ENCODE assay signal across 8 cellular contexts in genomic region chr3:49093853-49094767, GRCh38.
A peak's percentile ranks its signal among the peaks of the same experiment; 100 is the strongest.
DNase-seq lines count a peak whose midpoint lies in the region; ATAC-seq lines count a peak whose summit lies in the region.

QRICH1 (minus strand) TSS chr3:49094071; CDS start chr3:49077017, 17,054 bp downstream.

- peak; percentile 77 for ATAC-seq in GM19025 (IDR thresholded peaks at IDR 0.05; ENCODE audit: low read depth, unreplicated experiment)
- ATAC-seq in HG03342 (IDR thresholded peaks at IDR 0.05; ENCODE audit: unreplicated experiment): peak; percentile 73

- peak; percentile 93 for DNase-seq in AG20443 (ENCODE audit: low spot score)
- DNase-seq in NCI-H345 treated with DMSO at 0.1 percent for 48 hours (lab: John Stamatoyannopoulos, UW; ENCODE audit: unreplicated experiment): peak; percentile 91
- peak; percentile 87 to 93 (median 90) for DNase-seq in activated CD4-positive, CD25-positive, alpha-beta regulatory T cell (lab: John Stamatoyannopoulos, UW)
- DNase-seq in central memory CD4-positive, alpha-beta T cell: peak; percentile 96
- DNase-seq in iris pigment epithelial cell (ENCODE audit: low read depth): peak; percentile 96
- peak; percentile 90 for DNase-seq in stimulated activated CD4-positive, alpha-beta T cell treated with anti-CD3 and anti-CD28 coated beads, Interleukin-12 subunit alpha, Interleukin-12 subunit beta, amount 100 ng/mL, for 4 hours

Comparison
In these comparisons a context has a peak if more than half of its experiments do, and no peak if none do; other contexts are left out.
1. Peak in every context shown above with its lines: DNase-seq and ATAC-seq.